11 cellular contexts compared by ENCODE assay signal in genomic region chr11:33291004-33291777, GRCh38. TPM values are rescaled to one million over a fixed set of nuclear protein-coding genes. Genes with fewer than 3 reads are reported as not detected.
DNase-seq lines count a peak whose midpoint lies in the region; ATAC-seq, FAIRE-seq and TF ChIP-seq lines count a peak whose summit lies in the region.
"Had no signal": no experiment of that assay in that cellular context is flagged by ENCODE, and none has a peak within 500 bp of the region (broad histone marks: within the 10 kb centered on the region; RNA-seq: fewer than 3 reads in every experiment).

No MANE protein-coding gene starts in this region.

- H3K4me3 ChIP-seq in ascending aorta: peak overlapping the region in 1 of 2 donors; percentile 5
- H3K4me3 ChIP-seq in pancreas: no peak overlapping the region
- H3K4me3 ChIP-seq in GM23248: no peak overlapping the region
- H3K4me3 ChIP-seq: prostate gland had no signal

- ATAC-seq in GM18861 (IDR thresholded peaks at IDR 0.05; ENCODE audit: unreplicated experiment) (peak; percentile 90), HG02759 (IDR thresholded peaks at IDR 0.05; ENCODE audit: unreplicated experiment) (peak; percentile 90), pancreas (peak; percentile 75 to 85 (median 78))

- no peak for DNase-seq in ascending aorta (ENCODE audit: low spot score in 2 of 2)
- DNase-seq in pancreas: no peak
- no peak for DNase-seq in COR-L47 (lab: John Stamatoyannopoulos, UW)
- no peak for DNase-seq in NCI-H345 treated with DMSO at 0.1 percent for 48 hours (lab: John Stamatoyannopoulos, UW; ENCODE audit: unreplicated experiment)
- no peak for DNase-seq in foreskin melanocyte
- no peak for DNase-seq in GM23248
- DNase-seq: activated CD4-positive, CD25-positive, alpha-beta regulatory T cell had no signal

- H3F3A ChIP-seq in GM23248 (ENCODE audit: insufficient read depth): no peaks in the 10 kb centered on the region

- no peaks in the 10 kb centered on the region for H3K9me2 ChIP-seq in GM23248 (ENCODE audit: insufficient read depth)

- H3K9me3 ChIP-seq in ascending aorta (no peaks in the 10 kb centered on the region), pancreas (no peaks in the 10 kb centered on the region), GM23248 (ENCODE audit: low read depth) (no peaks in the 10 kb centered on the region)
- H3K9me3 ChIP-seq: prostate gland had no signal

- WGBS in pancreas, 2 donors: 12 to 20% methylated on average over 6 of the region's 6 CpGs
- WGBS in GM23248 (ENCODE audit: low coverage in 1 of 2, low lambda C conversion rate in 2 of 2, missing lambda C conversion rate in 2 of 2), 2 experiments: 80 to 82% methylated on average over 6 of the region's 6 CpGs

- H4K20me1 ChIP-seq in GM23248 (ENCODE audit: insufficient read depth): peaks cover 28% of the 10 kb centered on the region

- H3K27me3 ChIP-seq in ascending aorta (no peaks in the 10 kb centered on the region), pancreas (no peaks in the 10 kb centered on the region), GM23248 (replicated peaks; ENCODE audit: insufficient read depth) (no peaks in the 10 kb centered on the region)

- H2AFZ ChIP-seq in GM23248: no peak overlapping the region

- no peak overlapping the region for H3K9ac ChIP-seq in GM23248

- in situ Hi-C loops in GM23248 (cut with MboI): no loop called here

- FAIRE-seq in pancreas (lab: Jason Lieb, UNC): peak; percentile 82
- FAIRE-seq: endothelial cell of umbilical vein had no signal

- H3K27ac ChIP-seq in ascending aorta (peak overlapping the region; percentile 17 to 53), pancreas (peak overlapping the region in 1 of 4 donors; percentile 27), GM23248 (no peak overlapping the region)
- H3K27ac ChIP-seq: prostate gland had no signal

- intact Hi-C loops in ascending aorta (cut with DNase I): loop anchor here (2.0 kb wide), 1 partner anchor 32 kb away; no protein-coding TSS in a partner anchor
- intact Hi-C loops in pancreas (cut with DNase I): no loop called here

- H3K36me3 ChIP-seq in ascending aorta (peaks cover 5 to 25% of the 10 kb centered on the region in 2 donors), pancreas (peaks cover 0 to 4% (median 0%) of the 10 kb centered on the region in 3 donors), GM23248 (ENCODE audit: low read depth) (peaks cover 18% of the 10 kb centered on the region)
- H3K36me3 ChIP-seq: prostate gland had no signal

- H3K4me1 ChIP-seq in ascending aorta (peaks cover 0 to 22% of the 10 kb centered on the region in 2 donors), pancreas (peaks cover 14 to 33% (median 22%) of the 10 kb centered on the region in 3 donors), GM23248 (ENCODE audit: insufficient read depth) (0 out of 2 replicates have a peak, but pooled peaks cover 6% of the 10 kb centered on the region)
- H3K4me1 ChIP-seq: prostate gland had no signal

- H3K79me2 ChIP-seq in GM23248 (ENCODE audit: insufficient read depth): peaks cover 100% of the 10 kb centered on the region

- no peak overlapping the region for H3K4me2 ChIP-seq in GM23248 (ENCODE audit: unreplicated experiment)

- TF ChIP-seq CTCF in ascending aorta (IDR thresholded peaks at IDR 0.05) (no peak), pancreas (IDR thresholded peaks at IDR 0.05) (no peak)

RNA-seq across cellular contexts. Expression of gene HIPK3, which starts 34.0 kb away (rescaled TPM):
- total RNA-seq in ascending aorta: 302 TPM
- total RNA-seq in pancreas: 10 to 100 TPM; 37.6 to 75.2 (median 48.4) TPM
- polyA plus RNA-seq in pancreas: 10 to 100 TPM in 1 of 2 donors, 1 to 10 TPM in 1; 8.8 to 17.6 TPM
- total RNA-seq in GM23248 (2014; rRNA removed; shearing (Covaris generic)): 72.1 and 82.9 TPM in 2 replicates
- 16.5 and 17.8 TPM in 2 replicates for polyA plus RNA-seq in GM23248 (2016; fragmentation: Nextera tagmentation; extraction: Ambion mirVana)
